27 cellular contexts compared by ENCODE assay signal in genomic region chr2:15791294-15791693, GRCh38.
"Had no signal": no experiment of that assay in that cellular context is flagged by ENCODE, and none has a peak within 500 bp of the region (broad histone marks: within the 10 kb centered on the region; RNA-seq: fewer than 3 reads in every experiment).

No MANE protein-coding gene starts in this region.

- H3K4me1 Mint-ChIP-seq: stimulated activated effector memory CD8-positive, alpha-beta T cell treated with anti-CD3 and anti-CD28 coated beads, Interleukin-12 subunit alpha, Interleukin-12 subunit beta, amount 100 ng/mL, for 72 hours; stimulated activated memory B cell treated with anti-CD40 and anti-IgM and Interleukin-4, amounts not matched to agents 10 μg/mL and 1 μg/mL and 100 μg/mL, for 72 hours; stimulated activated naive B cell treated with anti-CD40 and anti-IgM and Interleukin-4, amounts not matched to agents 10 μg/mL and 1 μg/mL and 100 μg/mL, for 72 hours; stimulated activated naive CD8-positive, alpha-beta T cell treated with anti-CD3 and anti-CD28 coated beads, Interleukin-15, amount 100 ng/mL, for 72 hours had no signal

- H3K27me3 Mint-ChIP-seq: stimulated activated naive CD8-positive, alpha-beta T cell treated with anti-CD3 and anti-CD28 coated beads, Interleukin-15, Interleukin-2, amounts not matched to agents 100 ng/mL and 50 ng/mL, for 24 hours had no signal

- H3K4me1 ChIP-seq: suprapubic skin, tibial artery, transverse colon, uterus, vagina had no signal

- H3K9me3 Mint-ChIP-seq: stimulated activated effector memory CD8-positive, alpha-beta T cell treated with anti-CD3 and anti-CD28 coated beads, Interleukin-12 subunit alpha, Interleukin-12 subunit beta, amount 100 ng/mL, for 72 hours; stimulated activated naive CD8-positive, alpha-beta T cell treated with anti-CD3 and anti-CD28 coated beads, Interleukin-15, amount 100 ng/mL, for 72 hours; type B pancreatic cell had no signal

- H3K36me3 ChIP-seq: stomach, suprapubic skin, thoracic aorta, thyroid gland, tibial artery, tibial nerve, transverse colon, upper lobe of left lung, upper lobe of right lung, uterus, vagina had no signal

- H3K9me3 ChIP-seq: stomach, suprapubic skin, testis, thoracic aorta, thyroid gland, tibial artery, tibial nerve, transverse colon, upper lobe of left lung, upper lobe of right lung, uterus, vagina had no signal

- DNase-seq: stimulated activated CD4-positive, alpha-beta T cell treated with anti-CD3 and anti-CD28 coated beads, Interleukin-2, amount 100 ng/mL, for 48 hours; stimulated activated CD4-positive, alpha-beta T cell treated with anti-CD3 and anti-CD28 coated beads, Interleukin-4, amount 100 ng/mL, for 1 hour; stimulated activated CD4-positive, alpha-beta T cell treated with anti-CD3 and anti-CD28 coated beads, Interleukin-4, amount 100 ng/mL, for 24 hours; stimulated activated CD4-positive, alpha-beta T cell treated with anti-CD3 and anti-CD28 coated beads, Interleukin-4, amount 100 ng/mL, for 4 hours; stimulated activated CD8-positive, alpha-beta memory T cell treated with anti-CD3 and anti-CD28 coated beads, Interleukin-4, amount 100 ng/mL, for 48 hours; stimulated activated naive B cell treated with anti-CD40 and anti-IgM and Interleukin-4, amounts not matched to agents 10 μg/mL and 1 μg/mL and 100 μg/mL, for 72 hours; stimulated activated naive CD4-positive, alpha-beta T cell; stimulated activated naive CD4-positive, alpha-beta T cell treated with Interleukin-2 at 50 U/mL for 16 hours; stimulated activated naive CD8-positive, alpha-beta T cell treated with anti-CD3 and anti-CD28 coated beads, Interleukin-15, amount 100 ng/mL, for 72 hours; stimulated activated naive CD8-positive, alpha-beta T cell treated with anti-CD3 and anti-CD28 coated beads, Interleukin-15, Interleukin-2, amounts not matched to agents 100 U/mL and 50 U/mL, for 24 hours; stomach; substantia nigra; testis; thyroid gland; tibial artery; transverse colon; upper lobe of left lung; upper lobe of right lung; uterus had no signal

- H3K27me3 ChIP-seq: testis, thyroid gland, tibial nerve, transverse colon, upper lobe of left lung, upper lobe of right lung, uterus, vagina had no signal

- H3K36me3 Mint-ChIP-seq: stimulated activated effector memory CD8-positive, alpha-beta T cell treated with anti-CD3 and anti-CD28 coated beads, Interleukin-12 subunit alpha, Interleukin-12 subunit beta, amount 100 ng/mL, for 72 hours; stimulated activated memory B cell treated with anti-CD40 and anti-IgM and Interleukin-4, amounts not matched to agents 10 μg/mL and 1 μg/mL and 100 μg/mL, for 72 hours; stimulated activated naive B cell treated with anti-CD40 and anti-IgM and Interleukin-4, amounts not matched to agents 10 μg/mL and 1 μg/mL and 100 μg/mL, for 72 hours; type B pancreatic cell had no signal

- H3K27ac Mint-ChIP-seq: stimulated activated effector memory CD8-positive, alpha-beta T cell treated with anti-CD3 and anti-CD28 coated beads, Interleukin-12 subunit alpha, Interleukin-12 subunit beta, amount 100 ng/mL, for 72 hours; stimulated activated memory B cell treated with anti-CD40 and anti-IgM and Interleukin-4, amounts not matched to agents 10 μg/mL and 1 μg/mL and 100 μg/mL, for 72 hours; stimulated activated naive B cell treated with anti-CD40 and anti-IgM and Interleukin-4, amounts not matched to agents 10 μg/mL and 1 μg/mL and 100 μg/mL, for 72 hours; stimulated activated naive CD8-positive, alpha-beta T cell treated with anti-CD3 and anti-CD28 coated beads, Interleukin-15, amount 100 ng/mL, for 72 hours; stimulated activated naive CD8-positive, alpha-beta T cell treated with anti-CD3 and anti-CD28 coated beads, Interleukin-15, Interleukin-2, amounts not matched to agents 100 ng/mL and 50 ng/mL, for 24 hours; type B pancreatic cell had no signal

- H3K27ac ChIP-seq: stomach, suprapubic skin, testis, thoracic aorta, thyroid gland, tibial artery, tibial nerve, transverse colon, upper lobe of left lung, upper lobe of right lung, uterus, vagina had no signal

- H3K4me3 Mint-ChIP-seq: stimulated activated effector memory CD8-positive, alpha-beta T cell treated with anti-CD3 and anti-CD28 coated beads, Interleukin-12 subunit alpha, Interleukin-12 subunit beta, amount 100 ng/mL, for 72 hours; stimulated activated memory B cell treated with anti-CD40 and anti-IgM and Interleukin-4, amounts not matched to agents 10 μg/mL and 1 μg/mL and 100 μg/mL, for 72 hours; stimulated activated naive B cell treated with anti-CD40 and anti-IgM and Interleukin-4, amounts not matched to agents 10 μg/mL and 1 μg/mL and 100 μg/mL, for 72 hours; stimulated activated naive CD8-positive, alpha-beta T cell treated with anti-CD3 and anti-CD28 coated beads, Interleukin-15, amount 100 ng/mL, for 72 hours; stimulated activated naive CD8-positive, alpha-beta T cell treated with anti-CD3 and anti-CD28 coated beads, Interleukin-15, Interleukin-2, amounts not matched to agents 100 ng/mL and 50 ng/mL, for 24 hours; type B pancreatic cell had no signal

- H3K4me3 ChIP-seq: stomach, suprapubic skin, testis, thoracic aorta, thyroid gland, tibial artery, tibial nerve, transverse colon, upper lobe of left lung, upper lobe of right lung, uterus, vagina had no signal
